Comparison of ENCODE assay signal across 1 cellular context in the genomic region with DNA sequence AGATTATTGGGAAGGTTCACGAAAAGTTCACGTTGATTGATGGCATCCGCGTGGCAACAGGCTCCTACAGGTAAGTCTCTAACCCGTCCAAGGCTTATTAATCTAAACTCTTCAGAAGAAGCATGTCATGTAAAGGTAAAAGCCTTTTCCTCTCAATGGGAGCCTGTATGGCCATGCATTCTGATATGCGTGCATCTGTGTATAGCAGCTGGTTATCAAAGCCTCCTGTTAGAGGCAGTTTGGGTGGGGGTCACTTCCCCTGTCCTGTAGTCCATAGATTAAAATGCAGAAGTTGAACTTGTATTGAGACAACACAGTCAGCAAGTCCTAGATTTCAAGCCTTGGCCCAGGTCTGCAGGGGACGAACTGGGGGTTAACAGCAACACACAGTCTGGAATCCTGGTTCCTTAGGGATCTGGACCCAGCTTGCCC.
TF ChIP-seq lines count a peak whose summit lies in the region.

No MANE protein-coding gene starts in this region.

TF ChIP-seq in K562, 482 proteins besides CTCF, POLR2A, EP300 and RAD21 (continued from another document and continues in another):
- TF ChIP-seq NRF1 (conservative IDR thresholded peaks at IDR 0.05 in 1 of 2, IDR thresholded peaks at IDR 0.05 in 1 of 2) (0 out of 4 replicates have a peak, but pooled peaks of 1 of the 2 experiments have one; percentile 12), HNRNPK (IDR thresholded peaks at IDR 0.05; ENCODE audit: low read depth, low read length, poor library complexity, severe bottlenecking) (no peak), ZNF668 (CRISPR knock-in tag; IDR thresholded peaks at IDR 0.05) (peak; percentile 56; the same call in 1 of the 2 replicates), MTA2 (IDR thresholded peaks at IDR 0.05; ENCODE audit: low read depth) (peak; percentile 98), SMAD1 (IDR thresholded peaks at IDR 0.05; ENCODE audit: low read depth, low read length, partially characterized antibody) (peak; percentile 86), MTA1 (IDR thresholded peaks at IDR 0.05; ENCODE audit: borderline replicate concordance) (peak; percentile 76; the same call in 1 of the 2 replicates), TRIM28 (IDR thresholded peaks at IDR 0.05) (peak; percentile 44; the same call in 1 of the 2 replicates), MYBL2 (IDR thresholded peaks at IDR 0.05; ENCODE audit: low read depth) (no peak), MYBL2 (CRISPR knock-in tag; IDR thresholded peaks at IDR 0.05; ENCODE audit: borderline replicate concordance) (no peak), SAFB (IDR thresholded peaks at IDR 0.05; ENCODE audit: borderline replicate concordance, low read depth, low read length) (no peak), ZNF133 (CRISPR knock-in tag; IDR thresholded peaks at IDR 0.05) (no peak), MCM7 (IDR thresholded peaks at IDR 0.05) (no peak), ZNF584 (CRISPR knock-in tag; IDR thresholded peaks at IDR 0.05; ENCODE audit: low read depth) (peak; percentile 87), TEAD1 (CRISPR knock-in tag; IDR thresholded peaks at IDR 0.05) (peak; percentile 64 to 76; a peak in 3 of 4 replicates), ASH1L (IDR thresholded peaks at IDR 0.05; ENCODE audit: borderline replicate concordance, low read depth, partially characterized antibody) (no peak), PYGO2 (tag; IDR thresholded peaks at IDR 0.05) (peak; percentile 71), RFX5 (IDR thresholded peaks at IDR 0.05; ENCODE audit: low read depth, low read length) (no peak), HLTF (IDR thresholded peaks at IDR 0.05) (peak; percentile 81; the same call in 1 of the 2 replicates), SNRNP70 (optimal IDR thresholded peaks at IDR 0.05; ENCODE audit: low read depth, low read length) (no peak), HCFC1 (IDR thresholded peaks at IDR 0.05; ENCODE audit: low read depth, low read length) (no peak), ZNF146 (CRISPR knock-in tag; IDR thresholded peaks at IDR 0.05; ENCODE audit: unreplicated experiment) (no peak), SETDB1 (IDR thresholded peaks at IDR 0.05; ENCODE audit: low read length) (no peak), POLR3A (IDR thresholded peaks at IDR 0.05; ENCODE audit: borderline replicate concordance, extremely low read depth, insufficient read depth, insufficient read length) (no peak), ILK (tag; IDR thresholded peaks at IDR 0.05; ENCODE audit: borderline replicate concordance, low read depth) (no peak), ZNF24 (IDR thresholded peaks at IDR 0.05) (peak; percentile 39; the same call in 1 of the 2 replicates), NR2F6 (CRISPR knock-in tag; IDR thresholded peaks at IDR 0.05) (no peak), ATF7 (IDR thresholded peaks at IDR 0.05) (peak; percentile 58; the same call in 1 of the 2 replicates), FOXK2 (conservative IDR thresholded peaks at IDR 0.05 in 1 of 2, IDR thresholded peaks at IDR 0.05 in 1 of 2; ENCODE audit: low read depth in 2 of 2) (no peak; a peak in 2 of 4 replicates), JUNB (CRISPR knock-in tag; conservative IDR thresholded peaks at IDR 0.05) (no peak), SREBF1 (IDR thresholded peaks at IDR 0.05; ENCODE audit: borderline replicate concordance, low read depth, low read length) (no peak), HDAC2 (IDR thresholded peaks at IDR 0.05) (peak; percentile 87)
- TF ChIP-seq, protein P1, sequence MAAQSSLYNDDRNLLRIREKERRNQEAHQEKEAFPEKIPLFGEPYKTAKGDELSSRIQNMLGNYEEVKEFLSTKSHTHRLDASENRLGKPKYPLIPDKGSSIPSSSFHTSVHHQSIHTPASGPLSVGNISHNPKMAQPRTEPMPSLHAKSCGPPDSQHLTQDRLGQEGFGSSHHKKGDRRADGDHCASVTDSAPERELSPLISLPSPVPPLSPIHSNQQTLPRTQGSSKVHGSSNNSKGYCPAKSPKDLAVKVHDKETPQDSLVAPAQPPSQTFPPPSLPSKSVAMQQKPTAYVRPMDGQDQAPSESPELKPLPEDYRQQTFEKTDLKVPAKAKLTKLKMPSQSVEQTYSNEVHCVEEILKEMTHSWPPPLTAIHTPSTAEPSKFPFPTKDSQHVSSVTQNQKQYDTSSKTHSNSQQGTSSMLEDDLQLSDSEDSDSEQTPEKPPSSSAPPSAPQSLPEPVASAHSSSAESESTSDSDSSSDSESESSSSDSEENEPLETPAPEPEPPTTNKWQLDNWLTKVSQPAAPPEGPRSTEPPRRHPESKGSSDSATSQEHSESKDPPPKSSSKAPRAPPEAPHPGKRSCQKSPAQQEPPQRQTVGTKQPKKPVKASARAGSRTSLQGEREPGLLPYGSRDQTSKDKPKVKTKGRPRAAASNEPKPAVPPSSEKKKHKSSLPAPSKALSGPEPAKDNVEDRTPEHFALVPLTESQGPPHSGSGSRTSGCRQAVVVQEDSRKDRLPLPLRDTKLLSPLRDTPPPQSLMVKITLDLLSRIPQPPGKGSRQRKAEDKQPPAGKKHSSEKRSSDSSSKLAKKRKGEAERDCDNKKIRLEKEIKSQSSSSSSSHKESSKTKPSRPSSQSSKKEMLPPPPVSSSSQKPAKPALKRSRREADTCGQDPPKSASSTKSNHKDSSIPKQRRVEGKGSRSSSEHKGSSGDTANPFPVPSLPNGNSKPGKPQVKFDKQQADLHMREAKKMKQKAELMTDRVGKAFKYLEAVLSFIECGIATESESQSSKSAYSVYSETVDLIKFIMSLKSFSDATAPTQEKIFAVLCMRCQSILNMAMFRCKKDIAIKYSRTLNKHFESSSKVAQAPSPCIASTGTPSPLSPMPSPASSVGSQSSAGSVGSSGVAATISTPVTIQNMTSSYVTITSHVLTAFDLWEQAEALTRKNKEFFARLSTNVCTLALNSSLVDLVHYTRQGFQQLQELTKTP (IDR thresholded peaks at IDR 0.05; ENCODE audit: low read depth in 1 of 2, partially characterized antibody in 2 of 2) = peak in 1 of 2 experiments; percentile 65
- TF ChIP-seq, protein P2, sequence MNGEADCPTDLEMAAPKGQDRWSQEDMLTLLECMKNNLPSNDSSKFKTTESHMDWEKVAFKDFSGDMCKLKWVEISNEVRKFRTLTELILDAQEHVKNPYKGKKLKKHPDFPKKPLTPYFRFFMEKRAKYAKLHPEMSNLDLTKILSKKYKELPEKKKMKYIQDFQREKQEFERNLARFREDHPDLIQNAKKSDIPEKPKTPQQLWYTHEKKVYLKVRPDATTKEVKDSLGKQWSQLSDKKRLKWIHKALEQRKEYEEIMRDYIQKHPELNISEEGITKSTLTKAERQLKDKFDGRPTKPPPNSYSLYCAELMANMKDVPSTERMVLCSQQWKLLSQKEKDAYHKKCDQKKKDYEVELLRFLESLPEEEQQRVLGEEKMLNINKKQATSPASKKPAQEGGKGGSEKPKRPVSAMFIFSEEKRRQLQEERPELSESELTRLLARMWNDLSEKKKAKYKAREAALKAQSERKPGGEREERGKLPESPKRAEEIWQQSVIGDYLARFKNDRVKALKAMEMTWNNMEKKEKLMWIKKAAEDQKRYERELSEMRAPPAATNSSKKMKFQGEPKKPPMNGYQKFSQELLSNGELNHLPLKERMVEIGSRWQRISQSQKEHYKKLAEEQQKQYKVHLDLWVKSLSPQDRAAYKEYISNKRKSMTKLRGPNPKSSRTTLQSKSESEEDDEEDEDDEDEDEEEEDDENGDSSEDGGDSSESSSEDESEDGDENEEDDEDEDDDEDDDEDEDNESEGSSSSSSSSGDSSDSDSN (IDR thresholded peaks at IDR 0.05; ENCODE audit: borderline replicate concordance in 1 of 2, low read depth in 2 of 2, low read length in 2 of 2) = no peak
- TF ChIP-seq, protein P3, sequence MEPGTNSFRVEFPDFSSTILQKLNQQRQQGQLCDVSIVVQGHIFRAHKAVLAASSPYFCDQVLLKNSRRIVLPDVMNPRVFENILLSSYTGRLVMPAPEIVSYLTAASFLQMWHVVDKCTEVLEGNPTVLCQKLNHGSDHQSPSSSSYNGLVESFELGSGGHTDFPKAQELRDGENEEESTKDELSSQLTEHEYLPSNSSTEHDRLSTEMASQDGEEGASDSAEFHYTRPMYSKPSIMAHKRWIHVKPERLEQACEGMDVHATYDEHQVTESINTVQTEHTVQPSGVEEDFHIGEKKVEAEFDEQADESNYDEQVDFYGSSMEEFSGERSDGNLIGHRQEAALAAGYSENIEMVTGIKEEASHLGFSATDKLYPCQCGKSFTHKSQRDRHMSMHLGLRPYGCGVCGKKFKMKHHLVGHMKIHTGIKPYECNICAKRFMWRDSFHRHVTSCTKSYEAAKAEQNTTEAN (CRISPR knock-in tag; IDR thresholded peaks at IDR 0.05) = no peak
- TF ChIP-seq, protein P4, sequence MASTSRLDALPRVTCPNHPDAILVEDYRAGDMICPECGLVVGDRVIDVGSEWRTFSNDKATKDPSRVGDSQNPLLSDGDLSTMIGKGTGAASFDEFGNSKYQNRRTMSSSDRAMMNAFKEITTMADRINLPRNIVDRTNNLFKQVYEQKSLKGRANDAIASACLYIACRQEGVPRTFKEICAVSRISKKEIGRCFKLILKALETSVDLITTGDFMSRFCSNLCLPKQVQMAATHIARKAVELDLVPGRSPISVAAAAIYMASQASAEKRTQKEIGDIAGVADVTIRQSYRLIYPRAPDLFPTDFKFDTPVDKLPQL (IDR thresholded peaks at IDR 0.05; ENCODE audit: extremely low read depth, insufficient read length) = no peak
- TF ChIP-seq, protein P5, sequence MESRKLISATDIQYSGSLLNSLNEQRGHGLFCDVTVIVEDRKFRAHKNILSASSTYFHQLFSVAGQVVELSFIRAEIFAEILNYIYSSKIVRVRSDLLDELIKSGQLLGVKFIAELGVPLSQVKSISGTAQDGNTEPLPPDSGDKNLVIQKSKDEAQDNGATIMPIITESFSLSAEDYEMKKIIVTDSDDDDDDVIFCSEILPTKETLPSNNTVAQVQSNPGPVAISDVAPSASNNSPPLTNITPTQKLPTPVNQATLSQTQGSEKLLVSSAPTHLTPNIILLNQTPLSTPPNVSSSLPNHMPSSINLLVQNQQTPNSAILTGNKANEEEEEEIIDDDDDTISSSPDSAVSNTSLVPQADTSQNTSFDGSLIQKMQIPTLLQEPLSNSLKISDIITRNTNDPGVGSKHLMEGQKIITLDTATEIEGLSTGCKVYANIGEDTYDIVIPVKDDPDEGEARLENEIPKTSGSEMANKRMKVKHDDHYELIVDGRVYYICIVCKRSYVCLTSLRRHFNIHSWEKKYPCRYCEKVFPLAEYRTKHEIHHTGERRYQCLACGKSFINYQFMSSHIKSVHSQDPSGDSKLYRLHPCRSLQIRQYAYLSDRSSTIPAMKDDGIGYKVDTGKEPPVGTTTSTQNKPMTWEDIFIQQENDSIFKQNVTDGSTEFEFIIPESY (CRISPR knock-in tag; IDR thresholded peaks at IDR 0.05) = peak; percentile 38; the same call in 1 of the 2 replicates
- TF ChIP-seq, protein P6, sequence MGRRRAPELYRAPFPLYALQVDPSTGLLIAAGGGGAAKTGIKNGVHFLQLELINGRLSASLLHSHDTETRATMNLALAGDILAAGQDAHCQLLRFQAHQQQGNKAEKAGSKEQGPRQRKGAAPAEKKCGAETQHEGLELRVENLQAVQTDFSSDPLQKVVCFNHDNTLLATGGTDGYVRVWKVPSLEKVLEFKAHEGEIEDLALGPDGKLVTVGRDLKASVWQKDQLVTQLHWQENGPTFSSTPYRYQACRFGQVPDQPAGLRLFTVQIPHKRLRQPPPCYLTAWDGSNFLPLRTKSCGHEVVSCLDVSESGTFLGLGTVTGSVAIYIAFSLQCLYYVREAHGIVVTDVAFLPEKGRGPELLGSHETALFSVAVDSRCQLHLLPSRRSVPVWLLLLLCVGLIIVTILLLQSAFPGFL (CRISPR knock-in tag; IDR thresholded peaks at IDR 0.05) = no peak
- TF ChIP-seq, protein P7, sequence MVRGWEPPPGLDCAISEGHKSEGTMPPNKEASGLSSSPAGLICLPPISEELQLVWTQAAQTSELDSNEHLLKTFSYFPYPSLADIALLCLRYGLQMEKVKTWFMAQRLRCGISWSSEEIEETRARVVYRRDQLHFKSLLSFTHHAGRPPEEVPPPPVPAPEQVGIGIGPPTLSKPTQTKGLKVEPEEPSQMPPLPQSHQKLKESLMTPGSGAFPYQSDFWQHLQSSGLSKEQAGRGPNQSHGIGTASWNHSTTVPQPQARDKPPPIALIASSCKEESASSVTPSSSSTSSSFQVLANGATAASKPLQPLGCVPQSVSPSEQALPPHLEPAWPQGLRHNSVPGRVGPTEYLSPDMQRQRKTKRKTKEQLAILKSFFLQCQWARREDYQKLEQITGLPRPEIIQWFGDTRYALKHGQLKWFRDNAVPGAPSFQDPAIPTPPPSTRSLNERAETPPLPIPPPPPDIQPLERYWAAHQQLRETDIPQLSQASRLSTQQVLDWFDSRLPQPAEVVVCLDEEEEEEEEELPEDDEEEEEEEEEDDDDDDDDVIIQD (CRISPR knock-in tag; IDR thresholded peaks at IDR 0.05) = no peak
- TF ChIP-seq, protein P8, sequence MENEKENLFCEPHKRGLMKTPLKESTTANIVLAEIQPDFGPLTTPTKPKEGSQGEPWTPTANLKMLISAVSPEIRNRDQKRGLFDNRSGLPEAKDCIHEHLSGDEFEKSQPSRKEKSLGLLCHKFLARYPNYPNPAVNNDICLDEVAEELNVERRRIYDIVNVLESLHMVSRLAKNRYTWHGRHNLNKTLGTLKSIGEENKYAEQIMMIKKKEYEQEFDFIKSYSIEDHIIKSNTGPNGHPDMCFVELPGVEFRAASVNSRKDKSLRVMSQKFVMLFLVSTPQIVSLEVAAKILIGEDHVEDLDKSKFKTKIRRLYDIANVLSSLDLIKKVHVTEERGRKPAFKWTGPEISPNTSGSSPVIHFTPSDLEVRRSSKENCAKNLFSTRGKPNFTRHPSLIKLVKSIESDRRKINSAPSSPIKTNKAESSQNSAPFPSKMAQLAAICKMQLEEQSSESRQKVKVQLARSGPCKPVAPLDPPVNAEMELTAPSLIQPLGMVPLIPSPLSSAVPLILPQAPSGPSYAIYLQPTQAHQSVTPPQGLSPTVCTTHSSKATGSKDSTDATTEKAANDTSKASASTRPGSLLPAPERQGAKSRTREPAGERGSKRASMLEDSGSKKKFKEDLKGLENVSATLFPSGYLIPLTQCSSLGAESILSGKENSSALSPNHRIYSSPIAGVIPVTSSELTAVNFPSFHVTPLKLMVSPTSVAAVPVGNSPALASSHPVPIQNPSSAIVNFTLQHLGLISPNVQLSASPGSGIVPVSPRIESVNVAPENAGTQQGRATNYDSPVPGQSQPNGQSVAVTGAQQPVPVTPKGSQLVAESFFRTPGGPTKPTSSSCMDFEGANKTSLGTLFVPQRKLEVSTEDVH (IDR thresholded peaks at IDR 0.05; ENCODE audit: low read depth, partially characterized antibody) = no peak
